In the genomic region with DNA sequence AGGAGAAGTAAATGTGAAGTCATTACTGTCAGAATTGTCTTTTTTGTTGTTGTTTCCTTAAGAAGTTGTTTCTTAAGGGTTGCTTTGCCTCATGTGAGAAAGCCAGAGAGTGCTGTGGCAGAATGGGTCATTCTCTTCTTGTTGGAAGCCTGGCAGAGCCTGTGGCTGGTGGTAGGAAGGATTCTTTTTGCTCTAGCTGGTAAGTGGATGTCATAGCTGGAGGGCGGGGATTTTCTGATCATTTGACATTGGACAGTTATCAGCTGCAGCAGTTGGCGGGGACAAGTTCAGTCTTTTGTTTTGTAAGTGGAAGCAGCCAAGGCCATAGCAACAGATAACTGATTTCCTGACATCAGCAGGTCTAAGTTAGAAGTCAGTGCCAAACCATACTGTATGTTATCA, we compare ENCODE assay signal across 1 cellular context.
TF ChIP-seq lines count a peak whose summit lies in the region.

No MANE protein-coding gene starts in this region.

TF ChIP-seq in GM23338, 12 proteins besides CTCF, POLR2A, EP300 and RAD21 (continued from another document):
- TF ChIP-seq ZNF462 (CRISPR knock-in tag; IDR thresholded peaks at IDR 0.05) (no peak), ZNF331 (CRISPR knock-in tag; IDR thresholded peaks at IDR 0.05; ENCODE audit: low read depth) (no peak), EZH2phosphoT487 (IDR thresholded peaks at IDR 0.05; ENCODE audit: unreplicated experiment) (no peak), REST (IDR thresholded peaks at IDR 0.05; ENCODE audit: unreplicated experiment) (no peak), ETS1 (IDR thresholded peaks at IDR 0.05) (no peak)
TF ChIP-seq in GM23338: peak in this region for 0.
